In the genomic region with DNA sequence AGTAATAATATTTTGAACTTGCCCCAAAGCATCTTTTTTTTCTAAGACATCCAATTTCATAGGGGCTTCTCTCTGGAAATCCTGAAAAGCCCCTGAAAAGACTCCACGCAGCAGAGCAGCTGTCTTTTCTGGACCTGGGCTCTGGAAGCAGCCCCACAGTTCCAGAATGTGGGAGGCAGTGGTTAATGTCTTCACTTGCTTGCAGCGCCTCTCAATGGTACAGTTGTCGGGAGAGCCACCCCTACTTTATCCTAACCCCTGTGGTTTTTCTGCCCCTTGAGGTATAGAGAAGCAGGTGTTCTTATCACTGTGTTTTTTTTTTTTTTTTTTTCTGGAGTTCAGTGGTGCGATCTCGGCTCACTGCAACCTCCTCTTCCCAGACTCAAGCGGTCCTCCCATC, we compare ENCODE assay signal across 11 cellular contexts.
"Had no signal": no experiment of that assay in that cellular context is flagged by ENCODE, and none has a peak within 500 bp of the region (broad histone marks: within the 10 kb centered on the region; RNA-seq: fewer than 3 reads in every experiment).

No MANE protein-coding gene starts in this region.

- H3K9ac ChIP-seq: parathyroid adenoma had no signal

- H2AFZ ChIP-seq: parathyroid adenoma had no signal

- H3K4me1 ChIP-seq: ascending aorta, gastrocnemius medialis, parathyroid adenoma, upper lobe of right lung had no signal

- DNase-seq: activated CD4-positive, alpha-beta T cell treated with anti-CD3 and anti-CD28 coated beads, Interleukin-2, amount 50 U/mL, for 48 hours; activated CD4-positive, CD25-positive, alpha-beta regulatory T cell; activated CD8-positive, alpha-beta memory T cell treated with anti-CD3 and anti-CD28 coated beads, Interleukin-2, amount 10 ng/mL, durations not matched to agents 7 days and 5 days; activated gamma-delta T cell treated with Interleukin-2 at 50 U/mL for 16 hours; activated T-cell treated with anti-CD3 and anti-CD28 coated beads, Interleukin-2, amount 50 U/mL, for 24 hours; gastrocnemius medialis; stimulated activated CD4-positive, alpha-beta T cell treated with anti-CD3 and anti-CD28 coated beads, Interleukin-4, amount 100 ng/mL, for 24 hours; upper lobe of right lung had no signal

- H3K9me3 Mint-ChIP-seq: activated T-cell treated with anti-CD3 and anti-CD28 coated beads, Interleukin-2, amount 50 U/mL, for 24 hours; stimulated activated naive CD8-positive, alpha-beta T cell treated with anti-CD3 and anti-CD28 coated beads, Interleukin-15, Interleukin-2, amounts not matched to agents 100 ng/mL and 50 ng/mL, for 24 hours had no signal

- H3K79me2 ChIP-seq: parathyroid adenoma had no signal

- H3K27ac Mint-ChIP-seq: activated CD8-positive, alpha-beta memory T cell treated with anti-CD3 and anti-CD28 coated beads, Interleukin-2, amount 10 ng/mL, durations not matched to agents 7 days and 5 days; stimulated activated naive CD8-positive, alpha-beta T cell treated with anti-CD3 and anti-CD28 coated beads, Interleukin-15, Interleukin-2, amounts not matched to agents 100 ng/mL and 50 ng/mL, for 24 hours had no signal

- ATAC-seq: activated CD8-positive, alpha-beta memory T cell treated with anti-CD3 and anti-CD28 coated beads, Interleukin-2, amount 10 ng/mL, durations not matched to agents 7 days and 5 days; gastrocnemius medialis; upper lobe of right lung had no signal

- H3K4me3 ChIP-seq: ascending aorta, gastrocnemius medialis, upper lobe of right lung had no signal

- H3K27me3 ChIP-seq: ascending aorta, gastrocnemius medialis, upper lobe of right lung had no signal

- H3K27me3 Mint-ChIP-seq: activated CD8-positive, alpha-beta memory T cell treated with anti-CD3 and anti-CD28 coated beads, Interleukin-2, amount 10 ng/mL, durations not matched to agents 7 days and 5 days; activated T-cell treated with anti-CD3 and anti-CD28 coated beads, Interleukin-2, amount 50 U/mL, for 24 hours; stimulated activated naive CD8-positive, alpha-beta T cell treated with anti-CD3 and anti-CD28 coated beads, Interleukin-15, Interleukin-2, amounts not matched to agents 100 ng/mL and 50 ng/mL, for 24 hours had no signal

- H3K4me3 Mint-ChIP-seq: activated CD8-positive, alpha-beta memory T cell treated with anti-CD3 and anti-CD28 coated beads, Interleukin-2, amount 10 ng/mL, durations not matched to agents 7 days and 5 days; activated T-cell treated with anti-CD3 and anti-CD28 coated beads, Interleukin-2, amount 50 U/mL, for 24 hours; stimulated activated naive CD8-positive, alpha-beta T cell treated with anti-CD3 and anti-CD28 coated beads, Interleukin-15, Interleukin-2, amounts not matched to agents 100 ng/mL and 50 ng/mL, for 24 hours had no signal

- H3K9me3 ChIP-seq: gastrocnemius medialis, upper lobe of right lung had no signal

- H3K36me3 ChIP-seq: ascending aorta, gastrocnemius medialis, upper lobe of right lung had no signal

- H3K27ac ChIP-seq: ascending aorta, gastrocnemius medialis, parathyroid adenoma, upper lobe of right lung had no signal
